Comparison of ENCODE assay signal across 17 cellular contexts in genomic region chr13:40406405-40407138, GRCh38.
DNase-seq lines count a peak whose midpoint lies in the region; ATAC-seq, FAIRE-seq and TF ChIP-seq lines count a peak whose summit lies in the region.
"Had no signal": no experiment of that assay in that cellular context is flagged by ENCODE, and none has a peak within 500 bp of the region (broad histone marks: within the 10 kb centered on the region; RNA-seq: fewer than 3 reads in every experiment).

No MANE protein-coding gene starts in this region.

- TF ChIP-seq POLR2A in heart left ventricle (IDR thresholded peaks at IDR 0.05) (no peak), uterus (IDR thresholded peaks at IDR 0.05) (no peak)

- peaks cover 3 to 6% of the 10 kb centered on the region in 2 donors for H3K9me3 Mint-ChIP-seq in activated naive CD4-positive, alpha-beta T cell treated with anti-CD3 and anti-CD28 coated beads, Interleukin-2, amount 50 U/mL, for 72 hours

- peaks cover 4 to 43% (median 28%) of the 10 kb centered on the region in 12 donors for H3K4me1 ChIP-seq in heart left ventricle
- H3K4me1 ChIP-seq in left lung: peaks cover 21 to 28% of the 10 kb centered on the region in 2 donors
- H3K4me1 ChIP-seq in uterus: peaks cover 10 to 31% of the 10 kb centered on the region in 2 donors

- H3K27ac ChIP-seq in heart left ventricle (peak overlapping the region in 7 of 12 donors; percentile 17 to 69 (median 57)), left lung (peak overlapping the region; percentile 26 to 36), uterus (peak overlapping the region; percentile 89 to 90)

- intact Hi-C loops in heart left ventricle (cut with DNase I): loop anchor here in 3 of 10 donors (10.0 kb wide), 3 partner anchors 78 to 178 kb away; no protein-coding TSS in a partner anchor
- intact Hi-C loops in Right ventricle myocardium superior (cut with DNase I): no loop called here
- intact Hi-C loops in left lung (cut with DNase I): no loop called here
- intact Hi-C loops in uterus (cut with DNase I; ENCODE audit: low total_unique reads): loop anchor here (10.0 kb wide), 1 partner anchor 172 kb away; no protein-coding TSS in a partner anchor

- H3K4me3 ChIP-seq in heart left ventricle (no peak overlapping the region), bronchial epithelial cell (ENCODE audit: low read depth, low read length) (no peak overlapping the region), left lung (no peak overlapping the region), uterus (no peak overlapping the region)

- H3K9me3 ChIP-seq in heart left ventricle (peaks cover 0 to 5% (median 0%) of the 10 kb centered on the region in 12 donors), left lung (peaks cover 0 to 8% of the 10 kb centered on the region in 2 donors), uterus (no peaks in the 10 kb centered on the region)

- ATAC-seq in heart left ventricle: peak in 3 of 4 donors; percentile 50 to 68 (median 57)
- ATAC-seq in Right ventricle myocardium superior (ENCODE audit: poor library complexity): no peak
- ATAC-seq in left lung: no peak
- no peak for ATAC-seq in GM19463 (IDR thresholded peaks at IDR 0.05; ENCODE audit: unreplicated experiment)
- no peak for ATAC-seq in activated naive CD4-positive, alpha-beta T cell treated with anti-CD3 and anti-CD28 coated beads, Interleukin-2, amount 50 U/mL, for 72 hours
- ATAC-seq: naive thymus-derived CD4-positive, alpha-beta T cell had no signal

- H3K27me3 ChIP-seq in heart left ventricle: no peaks in the 10 kb centered on the region
- H3K27me3 ChIP-seq in bronchial epithelial cell (ENCODE audit: control insufficient read depth, insufficient read depth, low read length): no peaks in the 10 kb centered on the region
- H3K27me3 ChIP-seq in left lung: no peaks in the 10 kb centered on the region
- H3K27me3 ChIP-seq in uterus: no peaks in the 10 kb centered on the region

- TF ChIP-seq CTCF in heart left ventricle (IDR thresholded peaks at IDR 0.05): no peak
- TF ChIP-seq CTCF in bronchial epithelial cell (IDR thresholded peaks at IDR 0.05; ENCODE audit: insufficient read depth, low read length, severe bottlenecking): no peak
- no peak for TF ChIP-seq CTCF in left lung (IDR thresholded peaks at IDR 0.05)
- no peak for TF ChIP-seq CTCF in uterus (IDR thresholded peaks at IDR 0.05)

- H3K36me3 ChIP-seq in heart left ventricle (no peaks in the 10 kb centered on the region), bronchial epithelial cell (ENCODE audit: control insufficient read depth, insufficient read depth, low read length) (no peaks in the 10 kb centered on the region), left lung (no peaks in the 10 kb centered on the region), uterus (no peaks in the 10 kb centered on the region)

- peaks cover 4 to 14% of the 10 kb centered on the region in 2 donors for H3K36me3 Mint-ChIP-seq in activated naive CD4-positive, alpha-beta T cell treated with anti-CD3 and anti-CD28 coated beads, Interleukin-2, amount 50 U/mL, for 72 hours

- FAIRE-seq in bronchial epithelial cell (lab: Jason Lieb, UNC): no peak
- FAIRE-seq: A204.1, H54 had no signal

- no peak overlapping the region for H3K27ac Mint-ChIP-seq in activated naive CD4-positive, alpha-beta T cell treated with anti-CD3 and anti-CD28 coated beads, Interleukin-2, amount 50 U/mL, for 72 hours

- 33 to 49% (median 38%) methylated on average over 6 of the region's 6 CpGs for WGBS in heart left ventricle, 4 donors

- DNase-seq in heart left ventricle: no peak
- no peak for DNase-seq in Right ventricle myocardium superior
- peak; percentile 66 for DNase-seq in bronchial epithelial cell (ENCODE audit: low read depth)
- DNase-seq in left lung: no peak
- peak in 1 of 2 donors; percentile 81 for DNase-seq in uterus
- no peak for DNase-seq in NOMO-1 treated with DMSO at 0.1 percent for 48 hours (lab: John Stamatoyannopoulos, UW; ENCODE audit: unreplicated experiment)
- DNase-seq in activated naive CD4-positive, alpha-beta T cell treated with anti-CD3 and anti-CD28 coated beads, Interleukin-2, amount 50 U/mL, for 72 hours (ENCODE audit: low spot score in 2 of 2): no peak
- DNase-seq: activated CD8-positive, alpha-beta memory T cell treated with anti-CD3 and anti-CD28 coated beads, Interleukin-2, amount 50 U/mL, for 4 hours; glutamatergic neuron; naive thymus-derived CD4-positive, alpha-beta T cell; NCI-H1048; stimulated activated CD4-positive, alpha-beta T cell treated with anti-CD3 and anti-CD28 coated beads, Interleukin-15, amount 100 ng/mL, for 24 hours; stimulated activated naive CD4-positive, alpha-beta T cell treated with Interleukin-2 at 50 U/mL for 16 hours; T-helper 2 cell had no signal

Comparison
In these comparisons a context has a peak if more than half of its experiments do, and no peak if none do; other contexts are left out.
1. ATAC-seq: peak in heart left ventricle (3 of 4); none in Right ventricle myocardium superior (single experiment), left lung (single experiment), GM19463 (single experiment) and activated naive CD4-positive, alpha-beta T cell treated with anti-CD3 and anti-CD28 coated beads, Interleukin-2, amount 50 U/mL, for 72 hours (0 of 2).
2. H3K27ac ChIP-seq: peak in every context shown above with its lines; median percentile 90 in uterus; 57 in heart left ventricle; 31 in left lung.